Comparison of ENCODE assay signal across 33 cellular contexts in the genomic region with DNA sequence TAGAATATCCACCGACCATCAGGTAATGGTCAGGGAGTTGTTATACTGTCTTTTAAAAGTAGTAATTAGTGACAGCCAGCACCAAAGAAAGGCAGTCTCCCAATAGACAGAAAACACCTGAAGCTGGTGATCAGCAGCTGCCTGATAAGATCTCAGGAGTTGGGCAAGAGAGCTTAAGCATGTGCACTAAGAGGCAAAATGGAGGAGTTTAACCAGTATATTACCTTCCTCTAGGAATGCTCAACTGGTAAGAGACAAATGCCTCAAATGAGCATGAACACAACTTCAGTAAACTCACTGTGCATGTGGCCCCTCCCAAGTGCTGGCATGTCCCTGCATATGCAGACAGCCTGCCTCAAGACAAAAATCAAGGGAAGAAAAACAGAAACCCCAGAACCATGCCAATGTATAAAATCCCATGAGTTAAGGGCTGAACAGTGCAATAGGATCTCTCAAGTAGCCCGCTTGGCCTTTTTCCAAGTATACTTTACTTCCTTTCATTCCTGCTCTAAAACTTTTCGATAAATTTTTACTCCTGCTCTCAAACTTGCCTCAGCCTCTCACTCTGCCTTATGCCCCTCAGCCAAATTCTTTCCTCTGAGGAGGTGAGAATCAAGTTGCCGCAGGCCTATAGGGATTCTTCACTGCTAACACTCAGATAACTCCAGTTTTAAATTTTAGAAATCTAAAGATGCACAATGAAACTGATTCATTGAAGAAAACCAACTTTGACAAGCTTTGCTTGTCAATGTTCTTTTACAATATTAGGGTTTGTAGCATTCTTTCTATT.
"Had no signal": no experiment of that assay in that cellular context is flagged by ENCODE, and none has a peak within 500 bp of the region (broad histone marks: within the 10 kb centered on the region; RNA-seq: fewer than 3 reads in every experiment).

No MANE protein-coding gene starts in this region.

- ATAC-seq: activated CD4-positive, alpha-beta T cell treated with anti-CD3 and anti-CD28 coated beads for 36 hours; activated CD8-positive, alpha-beta memory T cell treated with anti-CD3 and anti-CD28 coated beads, Interleukin-2, amount 10 ng/mL, durations not matched to agents 7 days and 5 days; activated CD8-positive, alpha-beta T cell treated with anti-CD3 and anti-CD28 coated beads, Interleukin-2, amount 10 ng/mL, durations not matched to agents 7 days and 5 days; activated naive CD8-positive, alpha-beta T cell treated with anti-CD3 and anti-CD28 coated beads, Interleukin-2, amount 50 U/mL, for 24 hours; body of pancreas; effector memory CD8-positive, alpha-beta T cell; foreskin keratinocyte; gastrocnemius medialis; heart left ventricle had no signal

- H3K27ac Mint-ChIP-seq: activated CD4-positive, alpha-beta memory T cell treated with anti-CD3 and anti-CD28 coated beads for 36 hours; activated CD4-positive, alpha-beta T cell treated with anti-CD3 and anti-CD28 coated beads for 36 hours; activated CD4-positive, alpha-beta T cell treated with anti-CD3 and anti-CD28 coated beads, Interleukin-2, amount 10 ng/mL, durations not matched to agents 24 days and 14 days; activated CD8-positive, alpha-beta memory T cell treated with anti-CD3 and anti-CD28 coated beads, Interleukin-2, amount 10 ng/mL, durations not matched to agents 7 days and 5 days; activated CD8-positive, alpha-beta T cell treated with anti-CD3 and anti-CD28 coated beads, Interleukin-2, amount 10 ng/mL, durations not matched to agents 7 days and 5 days; activated naive CD4-positive, alpha-beta T cell treated with anti-CD3 and anti-CD28 coated beads for 36 hours; activated naive CD4-positive, alpha-beta T cell treated with anti-CD3 and anti-CD28 coated beads, Interleukin-2, amount 50 U/mL, for 24 hours; activated naive CD8-positive, alpha-beta T cell treated with anti-CD3 and anti-CD28 coated beads for 36 hours; activated naive CD8-positive, alpha-beta T cell treated with anti-CD3 and anti-CD28 coated beads, Interleukin-2, amount 50 U/mL, for 24 hours; activated T-helper 1 cell treated with anti-CD3 and anti-CD28 coated beads, Interleukin-12 subunit alpha, Interleukin-12 subunit beta, Interleukin-2, Interleukin-4 antibody, amounts not matched to agents 30 ng/mL and 10 ng/mL and 1 ng/mL, durations not matched to agents 14 hours and 24 hours and 36 hours; activated T-helper 2 cell treated with anti-CD3 and anti-CD28 coated beads, Interferon-gamma antibody, Interleukin-2, Interleukin-4, amounts not matched to agents 10 μg/mL and 5 μg/mL and 100 μg/mL, durations not matched to agents 14 hours and 24 hours and 36 hours; effector memory CD8-positive, alpha-beta T cell had no signal

- H3K27ac ChIP-seq: adrenal gland, body of pancreas, esophagus muscularis mucosa, foreskin keratinocyte, gastrocnemius medialis, heart left ventricle had no signal

- H3K9me3 Mint-ChIP-seq: activated CD4-positive, alpha-beta T cell treated with anti-CD3 and anti-CD28 coated beads, Interleukin-2, amount 10 ng/mL, durations not matched to agents 24 days and 14 days had no signal

- H3K36me3 ChIP-seq: adrenal gland, esophagus muscularis mucosa, gastrocnemius medialis, heart left ventricle had no signal

- H3K9me3 ChIP-seq: body of pancreas, gastrocnemius medialis had no signal

- H3K36me3 Mint-ChIP-seq: activated CD4-positive, alpha-beta memory T cell treated with anti-CD3 and anti-CD28 coated beads for 36 hours; activated CD8-positive, alpha-beta memory T cell treated with anti-CD3 and anti-CD28 coated beads, Interleukin-2, amount 10 ng/mL, durations not matched to agents 7 days and 5 days; activated naive CD4-positive, alpha-beta T cell treated with anti-CD3 and anti-CD28 coated beads, Interleukin-2, amount 50 U/mL, for 24 hours; activated naive CD8-positive, alpha-beta T cell treated with anti-CD3 and anti-CD28 coated beads for 36 hours had no signal

- H3K4me1 ChIP-seq: adrenal gland, body of pancreas, esophagus muscularis mucosa, gastrocnemius medialis had no signal

- H3K4me3 ChIP-seq: adrenal gland, body of pancreas, esophagus muscularis mucosa, gastrocnemius medialis, heart left ventricle had no signal

- DNase-seq: activated CD4-positive, alpha-beta memory T cell treated with anti-CD3 and anti-CD28 coated beads for 36 hours; activated CD4-positive, alpha-beta T cell treated with anti-CD3 and anti-CD28 coated beads for 36 hours; activated CD4-positive, alpha-beta T cell treated with anti-CD3 and anti-CD28 coated beads, Interleukin-2, amount 10 ng/mL, durations not matched to agents 24 days and 14 days; activated CD4-positive, CD25-positive, alpha-beta regulatory T cell; activated CD4-positive, CD25-positive, alpha-beta regulatory T cell treated with anti-CD3 and anti-CD28 coated beads, Interleukin-2, amount 50 U/mL, for 72 hours; activated CD8-positive, alpha-beta memory T cell treated with anti-CD3 and anti-CD28 coated beads, Interleukin-2, amount 10 ng/mL, durations not matched to agents 7 days and 5 days; activated CD8-positive, alpha-beta memory T cell treated with anti-CD3 and anti-CD28 coated beads, Interleukin-2, amount 50 U/mL, for 4 hours; activated CD8-positive, alpha-beta T cell treated with anti-CD3 and anti-CD28 coated beads, Interleukin-2, amount 10 ng/mL, durations not matched to agents 7 days and 5 days; activated effector memory CD4-positive, alpha-beta T cell treated with anti-CD3 and anti-CD28 coated beads, Interleukin-2, amount 50 U/mL, for 16 hours; activated naive CD4-positive, alpha-beta T cell treated with anti-CD3 and anti-CD28 coated beads for 36 hours; activated naive CD8-positive, alpha-beta T cell treated with anti-CD3 and anti-CD28 coated beads for 36 hours; activated naive CD8-positive, alpha-beta T cell treated with anti-CD3 and anti-CD28 coated beads, Interleukin-2, amount 50 U/mL, for 24 hours; activated T-cell treated with anti-CD3 and anti-CD28 coated beads, Interleukin-2, amount 50 U/mL, for 1 hour; activated T-cell treated with anti-CD3 and anti-CD28 coated beads, Interleukin-2, amount 50 U/mL, for 48 hours; adrenal gland; amygdala; aorta; body of pancreas; caudate nucleus; cortex of kidney; dermis blood vessel endothelial cell; effector CD4-positive, alpha-beta T cell; effector memory CD8-positive, alpha-beta T cell; erythroblast; gastrocnemius medialis; glutamatergic neuron; heart left ventricle; T-helper 2 cell had no signal

- H3K4me1 Mint-ChIP-seq: activated CD4-positive, alpha-beta T cell treated with anti-CD3 and anti-CD28 coated beads for 36 hours; activated CD4-positive, alpha-beta T cell treated with anti-CD3 and anti-CD28 coated beads, Interleukin-2, amount 10 ng/mL, durations not matched to agents 24 days and 14 days; activated CD8-positive, alpha-beta memory T cell treated with anti-CD3 and anti-CD28 coated beads, Interleukin-2, amount 10 ng/mL, durations not matched to agents 7 days and 5 days; activated naive CD4-positive, alpha-beta T cell treated with anti-CD3 and anti-CD28 coated beads, Interleukin-2, amount 50 U/mL, for 24 hours; activated naive CD8-positive, alpha-beta T cell treated with anti-CD3 and anti-CD28 coated beads for 36 hours; activated naive CD8-positive, alpha-beta T cell treated with anti-CD3 and anti-CD28 coated beads, Interleukin-2, amount 50 U/mL, for 24 hours had no signal

- H3K27me3 Mint-ChIP-seq: activated CD4-positive, alpha-beta memory T cell treated with anti-CD3 and anti-CD28 coated beads for 36 hours; activated CD4-positive, alpha-beta T cell treated with anti-CD3 and anti-CD28 coated beads for 36 hours; activated CD4-positive, alpha-beta T cell treated with anti-CD3 and anti-CD28 coated beads, Interleukin-2, amount 10 ng/mL, durations not matched to agents 24 days and 14 days; activated CD8-positive, alpha-beta memory T cell treated with anti-CD3 and anti-CD28 coated beads, Interleukin-2, amount 10 ng/mL, durations not matched to agents 7 days and 5 days; activated naive CD4-positive, alpha-beta T cell treated with anti-CD3 and anti-CD28 coated beads, Interleukin-2, amount 50 U/mL, for 24 hours; activated naive CD8-positive, alpha-beta T cell treated with anti-CD3 and anti-CD28 coated beads for 36 hours; activated naive CD8-positive, alpha-beta T cell treated with anti-CD3 and anti-CD28 coated beads, Interleukin-2, amount 50 U/mL, for 24 hours; effector memory CD8-positive, alpha-beta T cell had no signal

- H3K4me3 Mint-ChIP-seq: activated CD4-positive, alpha-beta memory T cell treated with anti-CD3 and anti-CD28 coated beads for 36 hours; activated CD4-positive, alpha-beta T cell treated with anti-CD3 and anti-CD28 coated beads for 36 hours; activated CD4-positive, alpha-beta T cell treated with anti-CD3 and anti-CD28 coated beads, Interleukin-2, amount 10 ng/mL, durations not matched to agents 24 days and 14 days; activated CD8-positive, alpha-beta memory T cell treated with anti-CD3 and anti-CD28 coated beads, Interleukin-2, amount 10 ng/mL, durations not matched to agents 7 days and 5 days; activated CD8-positive, alpha-beta T cell treated with anti-CD3 and anti-CD28 coated beads, Interleukin-2, amount 10 ng/mL, durations not matched to agents 7 days and 5 days; activated naive CD4-positive, alpha-beta T cell treated with anti-CD3 and anti-CD28 coated beads for 36 hours; activated naive CD4-positive, alpha-beta T cell treated with anti-CD3 and anti-CD28 coated beads, Interleukin-2, amount 50 U/mL, for 24 hours; activated naive CD8-positive, alpha-beta T cell treated with anti-CD3 and anti-CD28 coated beads for 36 hours; activated naive CD8-positive, alpha-beta T cell treated with anti-CD3 and anti-CD28 coated beads, Interleukin-2, amount 50 U/mL, for 24 hours; activated T-helper 1 cell treated with anti-CD3 and anti-CD28 coated beads, Interleukin-12 subunit alpha, Interleukin-12 subunit beta, Interleukin-2, Interleukin-4 antibody, amounts not matched to agents 30 ng/mL and 10 ng/mL and 1 ng/mL, durations not matched to agents 14 hours and 24 hours and 36 hours; effector memory CD8-positive, alpha-beta T cell had no signal

- H3K27me3 ChIP-seq: adrenal gland, body of pancreas, esophagus muscularis mucosa, foreskin keratinocyte, gastrocnemius medialis, heart left ventricle had no signal
